8 cellular contexts compared by ENCODE assay signal in genomic region chr5:160685695-160686094, GRCh38.
DNase-seq lines count a peak whose midpoint lies in the region; ATAC-seq and TF ChIP-seq lines count a peak whose summit lies in the region.

No MANE protein-coding gene starts in this region.

- H2AFZ ChIP-seq in KMS-11 (ENCODE audit: low read depth) = no peak overlapping the region

- H3K4me2 ChIP-seq in DOHH2 (ENCODE audit: low read length) (no peak overlapping the region), KMS-11 (no peak overlapping the region)

- 37 to 46% (median 45%) methylated on average over 6 of the region's 6 CpGs for WGBS in ovary, 3 donors

- TF ChIP-seq POLR2A in ovary (IDR thresholded peaks at IDR 0.05) = no peak

- H3K79me2 ChIP-seq in DOHH2 (ENCODE audit: control insufficient read depth, low read length) (no peaks in the 10 kb centered on the region), KMS-11 (ENCODE audit: insufficient read depth, low read depth) (no peaks in the 10 kb centered on the region)

- no peak for TF ChIP-seq EP300 in ovary (IDR thresholded peaks at IDR 0.05)

- H3F3A ChIP-seq in DOHH2 (ENCODE audit: control insufficient read depth, insufficient read depth) = no peaks in the 10 kb centered on the region

- no peaks in the 10 kb centered on the region for H3K4me1 ChIP-seq in DOHH2 (ENCODE audit: control insufficient read depth, low read length)
- H3K4me1 ChIP-seq in KMS-11 (ENCODE audit: low read depth, poor library complexity, severe bottlenecking) = no peaks in the 10 kb centered on the region
- no peaks in the 10 kb centered on the region for H3K4me1 ChIP-seq in ovary (ENCODE audit: insufficient read depth)

- H4K20me1 ChIP-seq in DOHH2 (ENCODE audit: control insufficient read depth, insufficient read depth, low read depth, low read length) = no peaks in the 10 kb centered on the region
- H4K20me1 ChIP-seq in KMS-11 (ENCODE audit: insufficient read depth) = no peaks in the 10 kb centered on the region

- H3K9me3 ChIP-seq in DOHH2 (ENCODE audit: control insufficient read depth, insufficient read depth, low read length) (no peaks in the 10 kb centered on the region), ovary (no peaks in the 10 kb centered on the region)

- TF ChIP-seq CTCF in DOHH2 (IDR thresholded peaks at IDR 0.05; ENCODE audit: low read depth, low read length, poor library complexity, severe bottlenecking) (peak; percentile 83), KMS-11 (conservative IDR thresholded peaks at IDR 0.05; ENCODE audit: low read depth, low read length) (peak; percentile 73), fibroblast of mammary gland (conservative IDR thresholded peaks at IDR 0.05; ENCODE audit: control insufficient read depth, insufficient read depth, low read depth, low read length) (peak; percentile 7), ovary (IDR thresholded peaks at IDR 0.05) (no peak), foreskin fibroblast (IDR thresholded peaks at IDR 0.05; ENCODE audit: low read depth, low read length) (no peak)

- DNase-seq in fibroblast of mammary gland (ENCODE audit: low read depth) (peak; percentile 0), ovary (no peak), amniotic stem cell (lab: John Stamatoyannopoulos, UW) (no peak), foreskin fibroblast (no peak)
- no peak for DNase-seq in activated T-cell treated with anti-CD3 and anti-CD28 coated beads, Interleukin-2, amount 50 U/mL, for 1 hour

- intact Hi-C loops in ovary (cut with DNase I) = no loop called here

- H3K36me3 ChIP-seq in DOHH2 (ENCODE audit: control insufficient read depth, low read length) (no peaks in the 10 kb centered on the region), KMS-11 (ENCODE audit: insufficient read depth) (no peaks in the 10 kb centered on the region), ovary (no peaks in the 10 kb centered on the region)

- peak; percentile 75 for ATAC-seq in GM21447 (IDR thresholded peaks at IDR 0.05; ENCODE audit: unreplicated experiment)

- H3K4me3 ChIP-seq in DOHH2 (ENCODE audit: low read length) = no peak overlapping the region
- H3K4me3 ChIP-seq in KMS-11 (IDR thresholded peaks at IDR 0.05; ENCODE audit: insufficient read depth, low read depth, low read length) = no peak overlapping the region
- H3K4me3 ChIP-seq in fibroblast of mammary gland (ENCODE audit: control insufficient read depth, low read depth, low read length) = no peak overlapping the region
- H3K4me3 ChIP-seq in ovary = no peak overlapping the region
- no peak overlapping the region for H3K4me3 ChIP-seq in foreskin fibroblast (ENCODE audit: low read depth in 1 of 2, low read length in 2 of 2)

- H3K27ac ChIP-seq in DOHH2 (ENCODE audit: low read depth, low read length) = no peak overlapping the region
- H3K27ac ChIP-seq in KMS-11 = no peak overlapping the region
- H3K27ac ChIP-seq in ovary = no peak overlapping the region

- H3K9me2 ChIP-seq in DOHH2 (replicated peaks; ENCODE audit: control insufficient read depth, low read length) = no peaks in the 10 kb centered on the region

- no peak overlapping the region for H3K9ac ChIP-seq in KMS-11

- H3K27me3 ChIP-seq in DOHH2 (ENCODE audit: control insufficient read depth, low read length) (peaks cover 3% of the 10 kb centered on the region; the same call in 1 of the 2 replicates), KMS-11 (ENCODE audit: insufficient read depth, low read depth) (no peaks in the 10 kb centered on the region), ovary (no peaks in the 10 kb centered on the region)

Comparison
In these comparisons a context has a peak if more than half of its experiments do, and no peak if none do; other contexts are left out.
1. CTCF ChIP-seq: peak in DOHH2 (single experiment), KMS-11 (single experiment) and fibroblast of mammary gland (single experiment); none in ovary (0 of 3) and foreskin fibroblast (single experiment).